1 cellular context compared by ENCODE assay signal in the genomic region with DNA sequence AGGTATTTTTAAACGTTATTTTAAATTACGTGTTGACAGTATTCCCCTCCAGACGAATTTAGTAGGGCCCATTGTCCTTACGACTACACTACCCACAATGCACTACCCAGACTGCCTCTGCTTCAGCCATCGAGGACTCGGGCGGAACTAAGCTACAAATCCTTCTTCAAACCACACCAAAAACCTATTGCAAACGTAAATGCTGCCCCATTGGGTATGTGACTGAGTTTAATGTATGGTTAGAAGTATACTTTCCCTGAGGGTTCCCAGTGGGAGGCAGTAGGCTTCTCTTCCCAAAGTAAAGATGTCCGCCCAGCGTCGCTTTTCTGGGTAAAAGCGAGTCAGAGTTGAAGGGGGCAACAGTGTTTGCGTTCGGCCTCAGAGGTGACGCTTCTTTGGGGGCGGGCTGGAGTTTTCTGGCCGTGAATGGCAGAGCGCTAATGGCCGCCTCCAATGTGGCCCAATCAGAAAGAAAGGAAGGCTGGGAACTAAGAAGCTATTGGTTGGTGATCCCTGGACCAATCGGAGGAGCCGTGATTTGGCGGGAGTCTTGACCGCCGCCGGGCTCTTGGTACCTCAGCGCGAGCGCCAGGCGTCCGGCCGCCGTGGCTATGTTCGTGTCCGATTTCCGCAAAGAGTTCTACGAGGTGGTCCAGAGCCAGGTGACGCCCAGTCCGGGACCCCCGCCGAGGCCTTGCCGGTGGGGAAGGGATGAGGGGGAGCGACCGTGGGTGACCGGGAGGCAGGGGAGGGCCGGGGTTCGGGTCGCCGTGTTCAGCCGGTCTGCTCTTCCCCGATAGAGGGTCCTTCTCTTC.
TF ChIP-seq lines count a peak whose summit lies in the region.

A gene with protein sequence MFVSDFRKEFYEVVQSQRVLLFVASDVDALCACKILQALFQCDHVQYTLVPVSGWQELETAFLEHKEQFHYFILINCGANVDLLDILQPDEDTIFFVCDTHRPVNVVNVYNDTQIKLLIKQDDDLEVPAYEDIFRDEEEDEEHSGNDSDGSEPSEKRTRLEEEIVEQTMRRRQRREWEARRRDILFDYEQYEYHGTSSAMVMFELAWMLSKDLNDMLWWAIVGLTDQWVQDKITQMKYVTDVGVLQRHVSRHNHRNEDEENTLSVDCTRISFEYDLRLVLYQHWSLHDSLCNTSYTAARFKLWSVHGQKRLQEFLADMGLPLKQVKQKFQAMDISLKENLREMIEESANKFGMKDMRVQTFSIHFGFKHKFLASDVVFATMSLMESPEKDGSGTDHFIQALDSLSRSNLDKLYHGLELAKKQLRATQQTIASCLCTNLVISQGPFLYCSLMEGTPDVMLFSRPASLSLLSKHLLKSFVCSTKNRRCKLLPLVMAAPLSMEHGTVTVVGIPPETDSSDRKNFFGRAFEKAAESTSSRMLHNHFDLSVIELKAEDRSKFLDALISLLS (plus strand): TSS at position 563 of the 815 bp plus-strand sequence. CDS start 49 bp downstream, at position 612.

TF ChIP-seq in HepG2, 621 proteins besides CTCF, POLR2A, EP300 and RAD21 (continued from another document and continues in another):
- TF ChIP-seq, protein P1, sequence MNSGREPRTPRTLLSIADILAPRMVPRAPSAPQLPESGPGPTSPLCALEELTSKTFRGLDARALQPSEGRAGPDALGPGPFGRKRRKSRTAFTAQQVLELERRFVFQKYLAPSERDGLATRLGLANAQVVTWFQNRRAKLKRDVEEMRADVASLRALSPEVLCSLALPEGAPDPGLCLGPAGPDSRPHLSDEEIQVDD (CRISPR knock-in tag; IDR thresholded peaks at IDR 0.05; ENCODE audit: borderline replicate concordance): no peak
- TF ChIP-seq MXI1 (IDR thresholded peaks at IDR 0.05; ENCODE audit: borderline replicate concordance, low read depth, low read length): peak; percentile 92
- TF ChIP-seq, protein P2, sequence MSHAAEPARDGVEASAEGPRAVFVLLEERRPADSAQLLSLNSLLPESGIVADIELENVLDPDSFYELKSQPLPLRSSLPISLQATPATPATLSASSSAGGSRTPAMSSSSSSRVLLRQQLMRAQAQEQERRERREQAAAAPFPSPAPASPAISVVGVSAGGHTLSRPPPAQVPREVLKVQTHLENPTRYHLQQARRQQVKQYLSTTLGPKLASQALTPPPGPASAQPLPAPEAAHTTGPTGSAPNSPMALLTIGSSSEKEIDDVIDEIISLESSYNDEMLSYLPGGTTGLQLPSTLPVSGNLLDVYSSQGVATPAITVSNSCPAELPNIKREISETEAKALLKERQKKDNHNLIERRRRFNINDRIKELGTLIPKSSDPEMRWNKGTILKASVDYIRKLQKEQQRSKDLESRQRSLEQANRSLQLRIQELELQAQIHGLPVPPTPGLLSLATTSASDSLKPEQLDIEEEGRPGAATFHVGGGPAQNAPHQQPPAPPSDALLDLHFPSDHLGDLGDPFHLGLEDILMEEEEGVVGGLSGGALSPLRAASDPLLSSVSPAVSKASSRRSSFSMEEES (CRISPR knock-in tag; IDR thresholded peaks at IDR 0.05): no peak
- TF ChIP-seq, protein P3, sequence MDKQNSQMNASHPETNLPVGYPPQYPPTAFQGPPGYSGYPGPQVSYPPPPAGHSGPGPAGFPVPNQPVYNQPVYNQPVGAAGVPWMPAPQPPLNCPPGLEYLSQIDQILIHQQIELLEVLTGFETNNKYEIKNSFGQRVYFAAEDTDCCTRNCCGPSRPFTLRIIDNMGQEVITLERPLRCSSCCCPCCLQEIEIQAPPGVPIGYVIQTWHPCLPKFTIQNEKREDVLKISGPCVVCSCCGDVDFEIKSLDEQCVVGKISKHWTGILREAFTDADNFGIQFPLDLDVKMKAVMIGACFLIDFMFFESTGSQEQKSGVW (CRISPR knock-in tag; IDR thresholded peaks at IDR 0.05; ENCODE audit: borderline replicate concordance): no peak
- TF ChIP-seq RFX3 (CRISPR knock-in tag; IDR thresholded peaks at IDR 0.05): no peak
- no peak for TF ChIP-seq HOXA7 (CRISPR knock-in tag; IDR thresholded peaks at IDR 0.05)
- TF ChIP-seq ZNF883 (CRISPR knock-in tag; IDR thresholded peaks at IDR 0.05; ENCODE audit: not compliant biosample characterization): no peak
- no peak for TF ChIP-seq ZNF570 (CRISPR knock-in tag; IDR thresholded peaks at IDR 0.05; ENCODE audit: borderline replicate concordance)
- no peak for TF ChIP-seq ZNF367 (CRISPR knock-in tag; IDR thresholded peaks at IDR 0.05; ENCODE audit: borderline replicate concordance)
- peak; percentile 98 for TF ChIP-seq NR2C2 (CRISPR knock-in tag; IDR thresholded peaks at IDR 0.05; ENCODE audit: borderline replicate concordance)
- peak; percentile 97 for TF ChIP-seq ZNF143 (CRISPR knock-in tag; IDR thresholded peaks at IDR 0.05)
- TF ChIP-seq FOSL1 (CRISPR knock-in tag; IDR thresholded peaks at IDR 0.05; ENCODE audit: borderline replicate concordance): no peak
- peak; percentile 66 for TF ChIP-seq RFXAP (CRISPR knock-in tag; IDR thresholded peaks at IDR 0.05; ENCODE audit: borderline replicate concordance)
- TF ChIP-seq, protein P4, sequence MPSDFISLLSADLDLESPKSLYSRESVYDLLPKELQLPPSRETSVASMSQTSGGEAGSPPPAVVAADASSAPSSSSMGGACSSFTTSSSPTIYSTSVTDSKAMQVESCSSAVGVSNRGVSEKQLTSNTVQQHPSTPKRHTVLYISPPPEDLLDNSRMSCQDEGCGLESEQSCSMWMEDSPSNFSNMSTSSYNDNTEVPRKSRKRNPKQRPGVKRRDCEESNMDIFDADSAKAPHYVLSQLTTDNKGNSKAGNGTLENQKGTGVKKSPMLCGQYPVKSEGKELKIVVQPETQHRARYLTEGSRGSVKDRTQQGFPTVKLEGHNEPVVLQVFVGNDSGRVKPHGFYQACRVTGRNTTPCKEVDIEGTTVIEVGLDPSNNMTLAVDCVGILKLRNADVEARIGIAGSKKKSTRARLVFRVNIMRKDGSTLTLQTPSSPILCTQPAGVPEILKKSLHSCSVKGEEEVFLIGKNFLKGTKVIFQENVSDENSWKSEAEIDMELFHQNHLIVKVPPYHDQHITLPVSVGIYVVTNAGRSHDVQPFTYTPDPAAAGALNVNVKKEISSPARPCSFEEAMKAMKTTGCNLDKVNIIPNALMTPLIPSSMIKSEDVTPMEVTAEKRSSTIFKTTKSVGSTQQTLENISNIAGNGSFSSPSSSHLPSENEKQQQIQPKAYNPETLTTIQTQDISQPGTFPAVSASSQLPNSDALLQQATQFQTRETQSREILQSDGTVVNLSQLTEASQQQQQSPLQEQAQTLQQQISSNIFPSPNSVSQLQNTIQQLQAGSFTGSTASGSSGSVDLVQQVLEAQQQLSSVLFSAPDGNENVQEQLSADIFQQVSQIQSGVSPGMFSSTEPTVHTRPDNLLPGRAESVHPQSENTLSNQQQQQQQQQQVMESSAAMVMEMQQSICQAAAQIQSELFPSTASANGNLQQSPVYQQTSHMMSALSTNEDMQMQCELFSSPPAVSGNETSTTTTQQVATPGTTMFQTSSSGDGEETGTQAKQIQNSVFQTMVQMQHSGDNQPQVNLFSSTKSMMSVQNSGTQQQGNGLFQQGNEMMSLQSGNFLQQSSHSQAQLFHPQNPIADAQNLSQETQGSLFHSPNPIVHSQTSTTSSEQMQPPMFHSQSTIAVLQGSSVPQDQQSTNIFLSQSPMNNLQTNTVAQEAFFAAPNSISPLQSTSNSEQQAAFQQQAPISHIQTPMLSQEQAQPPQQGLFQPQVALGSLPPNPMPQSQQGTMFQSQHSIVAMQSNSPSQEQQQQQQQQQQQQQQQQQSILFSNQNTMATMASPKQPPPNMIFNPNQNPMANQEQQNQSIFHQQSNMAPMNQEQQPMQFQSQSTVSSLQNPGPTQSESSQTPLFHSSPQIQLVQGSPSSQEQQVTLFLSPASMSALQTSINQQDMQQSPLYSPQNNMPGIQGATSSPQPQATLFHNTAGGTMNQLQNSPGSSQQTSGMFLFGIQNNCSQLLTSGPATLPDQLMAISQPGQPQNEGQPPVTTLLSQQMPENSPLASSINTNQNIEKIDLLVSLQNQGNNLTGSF (CRISPR knock-in tag; IDR thresholded peaks at IDR 0.05): no peak
- TF ChIP-seq ZNF75D (CRISPR knock-in tag; IDR thresholded peaks at IDR 0.05; ENCODE audit: borderline replicate concordance): no peak
- TF ChIP-seq, protein P5, sequence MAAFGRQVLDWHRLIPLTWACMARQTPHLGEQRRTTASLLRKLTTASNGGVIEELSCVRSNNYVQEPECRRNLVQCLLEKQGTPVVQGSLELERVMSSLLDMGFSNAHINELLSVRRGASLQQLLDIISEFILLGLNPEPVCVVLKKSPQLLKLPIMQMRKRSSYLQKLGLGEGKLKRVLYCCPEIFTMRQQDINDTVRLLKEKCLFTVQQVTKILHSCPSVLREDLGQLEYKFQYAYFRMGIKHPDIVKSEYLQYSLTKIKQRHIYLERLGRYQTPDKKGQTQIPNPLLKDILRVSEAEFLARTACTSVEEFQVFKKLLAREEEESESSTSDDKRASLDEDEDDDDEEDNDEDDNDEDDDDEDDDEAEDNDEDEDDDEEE (CRISPR knock-in tag; IDR thresholded peaks at IDR 0.05): no peak
- TF ChIP-seq ZBTB21 (CRISPR knock-in tag; IDR thresholded peaks at IDR 0.05): peak; percentile 62; the same call in 1 of the 2 replicates
- TF ChIP-seq, protein P6, sequence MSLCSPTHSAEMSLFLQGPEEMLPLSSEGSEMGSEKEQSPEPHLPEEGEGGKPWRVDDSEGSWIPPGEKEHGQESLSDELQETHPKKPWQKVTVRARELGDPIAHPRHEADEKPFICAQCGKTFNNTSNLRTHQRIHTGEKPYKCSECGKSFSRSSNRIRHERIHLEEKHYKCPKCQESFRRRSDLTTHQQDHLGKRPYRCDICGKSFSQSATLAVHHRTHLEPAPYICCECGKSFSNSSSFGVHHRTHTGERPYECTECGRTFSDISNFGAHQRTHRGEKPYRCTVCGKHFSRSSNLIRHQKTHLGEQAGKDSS (CRISPR knock-in tag; IDR thresholded peaks at IDR 0.05; ENCODE audit: borderline replicate concordance, low read depth): peak; percentile 24; the same call in 1 of the 2 replicates
- peak; percentile 47; the same call in 1 of the 2 replicates for TF ChIP-seq NR2F6 (IDR thresholded peaks at IDR 0.05)
- TF ChIP-seq NR2F6 (CRISPR knock-in tag; IDR thresholded peaks at IDR 0.05): 0 out of 2 replicates have a peak, but pooled peaks have one; percentile 12
- TF ChIP-seq REXO4 (CRISPR knock-in tag; IDR thresholded peaks at IDR 0.05; ENCODE audit: borderline replicate concordance): no peak
- no peak for TF ChIP-seq ZNF101 (CRISPR knock-in tag; IDR thresholded peaks at IDR 0.05; ENCODE audit: borderline replicate concordance, low read depth)
- TF ChIP-seq PHF21A (CRISPR knock-in tag; IDR thresholded peaks at IDR 0.05): peak; percentile 64
- TF ChIP-seq HDAC6 (IDR thresholded peaks at IDR 0.05; ENCODE audit: low read depth, low read length): no peak
- 0 out of 2 replicates have a peak, but pooled peaks have one; percentile 33 for TF ChIP-seq ESRRA (CRISPR knock-in tag; IDR thresholded peaks at IDR 0.05; ENCODE audit: low read depth)
- peak; percentile 19; the same call in 1 of the 2 replicates for TF ChIP-seq HDAC2 (CRISPR knock-in tag; IDR thresholded peaks at IDR 0.05)
- TF ChIP-seq ZFP36L1 (CRISPR knock-in tag; IDR thresholded peaks at IDR 0.05): peak; percentile 75; the same call in 1 of the 2 replicates
- no peak for TF ChIP-seq DPF2 (CRISPR knock-in tag; IDR thresholded peaks at IDR 0.05; ENCODE audit: borderline replicate concordance, low read depth)
- TF ChIP-seq KLF13 (CRISPR knock-in tag; IDR thresholded peaks at IDR 0.05): 0 out of 2 replicates have a peak, but pooled peaks have one; percentile 48
- peak; percentile 47; the same call in 1 of the 2 replicates for TF ChIP-seq TBX2 (CRISPR knock-in tag; IDR thresholded peaks at IDR 0.05; ENCODE audit: borderline replicate concordance)
- TF ChIP-seq, protein P7, sequence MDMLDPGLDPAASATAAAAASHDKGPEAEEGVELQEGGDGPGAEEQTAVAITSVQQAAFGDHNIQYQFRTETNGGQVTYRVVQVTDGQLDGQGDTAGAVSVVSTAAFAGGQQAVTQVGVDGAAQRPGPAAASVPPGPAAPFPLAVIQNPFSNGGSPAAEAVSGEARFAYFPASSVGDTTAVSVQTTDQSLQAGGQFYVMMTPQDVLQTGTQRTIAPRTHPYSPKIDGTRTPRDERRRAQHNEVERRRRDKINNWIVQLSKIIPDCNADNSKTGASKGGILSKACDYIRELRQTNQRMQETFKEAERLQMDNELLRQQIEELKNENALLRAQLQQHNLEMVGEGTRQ (IDR thresholded peaks at IDR 0.05; ENCODE audit: low read depth, low read length): no peak
- TF ChIP-seq, protein P7 (CRISPR knock-in tag; IDR thresholded peaks at IDR 0.05; ENCODE audit: borderline replicate concordance): no peak
- TF ChIP-seq, protein P8, sequence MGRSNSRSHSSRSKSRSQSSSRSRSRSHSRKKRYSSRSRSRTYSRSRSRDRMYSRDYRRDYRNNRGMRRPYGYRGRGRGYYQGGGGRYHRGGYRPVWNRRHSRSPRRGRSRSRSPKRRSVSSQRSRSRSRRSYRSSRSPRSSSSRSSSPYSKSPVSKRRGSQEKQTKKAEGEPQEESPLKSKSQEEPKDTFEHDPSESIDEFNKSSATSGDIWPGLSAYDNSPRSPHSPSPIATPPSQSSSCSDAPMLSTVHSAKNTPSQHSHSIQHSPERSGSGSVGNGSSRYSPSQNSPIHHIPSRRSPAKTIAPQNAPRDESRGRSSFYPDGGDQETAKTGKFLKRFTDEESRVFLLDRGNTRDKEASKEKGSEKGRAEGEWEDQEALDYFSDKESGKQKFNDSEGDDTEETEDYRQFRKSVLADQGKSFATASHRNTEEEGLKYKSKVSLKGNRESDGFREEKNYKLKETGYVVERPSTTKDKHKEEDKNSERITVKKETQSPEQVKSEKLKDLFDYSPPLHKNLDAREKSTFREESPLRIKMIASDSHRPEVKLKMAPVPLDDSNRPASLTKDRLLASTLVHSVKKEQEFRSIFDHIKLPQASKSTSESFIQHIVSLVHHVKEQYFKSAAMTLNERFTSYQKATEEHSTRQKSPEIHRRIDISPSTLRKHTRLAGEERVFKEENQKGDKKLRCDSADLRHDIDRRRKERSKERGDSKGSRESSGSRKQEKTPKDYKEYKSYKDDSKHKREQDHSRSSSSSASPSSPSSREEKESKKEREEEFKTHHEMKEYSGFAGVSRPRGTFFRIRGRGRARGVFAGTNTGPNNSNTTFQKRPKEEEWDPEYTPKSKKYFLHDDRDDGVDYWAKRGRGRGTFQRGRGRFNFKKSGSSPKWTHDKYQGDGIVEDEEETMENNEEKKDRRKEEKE (IDR thresholded peaks at IDR 0.05): no peak
- no peak for TF ChIP-seq NFE2L1 (CRISPR knock-in tag; IDR thresholded peaks at IDR 0.05; ENCODE audit: borderline replicate concordance)
- TF ChIP-seq HNRNPH1 (optimal IDR thresholded peaks at IDR 0.05; ENCODE audit: low read depth, low read length): no peak
- no peak for TF ChIP-seq MAFF (IDR thresholded peaks at IDR 0.05; ENCODE audit: low read depth, low read length)
- TF ChIP-seq, protein P9, sequence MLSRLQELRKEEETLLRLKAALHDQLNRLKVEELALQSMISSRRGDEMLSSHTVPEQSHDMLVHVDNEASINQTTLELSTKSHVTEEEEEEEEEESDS (CRISPR knock-in tag; IDR thresholded peaks at IDR 0.05; ENCODE audit: borderline replicate concordance): no peak
- 0 out of 2 replicates have a peak, but pooled peaks have one; percentile 55 for TF ChIP-seq KDM5B (CRISPR knock-in tag; IDR thresholded peaks at IDR 0.05; ENCODE audit: borderline replicate concordance)
- no peak for TF ChIP-seq SNRNP70 (IDR thresholded peaks at IDR 0.05; ENCODE audit: low read depth, low read length)
- 0 out of 2 replicates have a peak, but pooled peaks have one; percentile 9 for TF ChIP-seq ZNF614 (CRISPR knock-in tag; IDR thresholded peaks at IDR 0.05; ENCODE audit: borderline replicate concordance)
- TF ChIP-seq BRCA1 (CRISPR knock-in tag; IDR thresholded peaks at IDR 0.05): no peak
- TF ChIP-seq CEBPG (CRISPR knock-in tag; IDR thresholded peaks at IDR 0.05): 0 out of 2 replicates have a peak, but pooled peaks have one; percentile 3
